In genomic region chr20:48761023-48761785, GRCh38 we compare ENCODE assay signal across 1 cellular context.
TF ChIP-seq lines count a peak whose summit lies in the region.

No MANE protein-coding gene starts in this region.

TF ChIP-seq in GM23338, 12 proteins besides CTCF, POLR2A, EP300 and RAD21 (continued from another document):
- TF ChIP-seq ZNF462 (CRISPR knock-in tag; IDR thresholded peaks at IDR 0.05), result no peak
- TF ChIP-seq ETS1 (IDR thresholded peaks at IDR 0.05), result no peak
- TF ChIP-seq EZH2 (IDR thresholded peaks at IDR 0.05; ENCODE audit: low read depth, unreplicated experiment), result no peak
- TF ChIP-seq EZH2phosphoT487 (IDR thresholded peaks at IDR 0.05; ENCODE audit: unreplicated experiment), result no peak
